Comparison of ENCODE assay signal across 19 cellular contexts in the genomic region with DNA sequence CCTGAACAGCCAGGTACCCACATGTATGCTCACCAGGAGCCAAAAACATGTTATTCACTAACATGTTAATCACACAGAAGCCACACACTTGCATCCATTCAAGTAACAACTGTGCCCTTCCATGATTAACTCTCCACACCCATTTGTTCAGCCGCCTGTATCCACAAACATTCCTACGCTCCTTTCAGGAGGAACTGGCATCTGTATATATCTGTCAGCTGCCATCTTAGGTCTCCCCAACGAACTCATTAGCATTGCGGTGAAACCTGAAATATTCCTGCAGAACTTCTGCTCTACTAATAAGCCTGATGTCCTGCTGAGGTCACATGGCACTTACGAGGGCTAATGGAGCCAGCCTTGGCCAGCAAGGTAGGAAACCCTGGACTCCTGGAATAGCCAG. TPM values are rescaled to one million over a fixed set of nuclear protein-coding genes. Genes with fewer than 3 reads are reported as not detected.
DNase-seq lines count a peak whose midpoint lies in the region; ATAC-seq and TF ChIP-seq lines count a peak whose summit lies in the region.
"Had no signal": no experiment of that assay in that cellular context is flagged by ENCODE, and none has a peak within 500 bp of the region (broad histone marks: within the 10 kb centered on the region; RNA-seq: fewer than 3 reads in every experiment).

No MANE protein-coding gene starts in this region.

- no peak for TF ChIP-seq CTCF in heart left ventricle (IDR thresholded peaks at IDR 0.05)

- peak overlapping the region; percentile 15; the same call in 1 of the 2 replicates for H3K4me3 ChIP-seq in iPS-18c (ENCODE audit: insufficient read depth, low read depth, low read length)
- H3K4me3 ChIP-seq in heart left ventricle = no peak overlapping the region
- H3K4me3 ChIP-seq: BLaER1, GM12878, GM23248, HAP-1 had no signal

- H3K4me1 ChIP-seq in heart left ventricle = no peaks in the 10 kb centered on the region
- H3K4me1 ChIP-seq: BLaER1, HAP-1 had no signal

- intact Hi-C loops in heart left ventricle (cut with DNase I) = no loop called here

- peaks cover 0 to 21% (median 0%) of the 10 kb centered on the region in 9 donors for H3K27me3 ChIP-seq in heart left ventricle
- H3K27me3 ChIP-seq: BLaER1 had no signal

- no peaks in the 10 kb centered on the region for H3K9me3 ChIP-seq in iPS-18c (ENCODE audit: control insufficient read depth, insufficient read depth, low read length)
- H3K9me3 ChIP-seq in heart left ventricle = no peaks in the 10 kb centered on the region
- H3K9me3 ChIP-seq: BLaER1, HAP-1 had no signal

- DNase-seq in left kidney (ENCODE audit: low read depth, low spot score) (peak; percentile 50), retina (no peak), heart left ventricle (no peak), putamen (ENCODE audit: low spot score) (no peak)
- DNase-seq: AML-193; Calu3; CD4-positive, alpha-beta memory T cell; DND-41; EL; GM23248 had no signal

- H3K36me3 ChIP-seq in heart left ventricle = no peaks in the 10 kb centered on the region
- H3K36me3 ChIP-seq: BLaER1, HAP-1 had no signal

- whole genome bisulfite sequencing in heart left ventricle, 4 donors = 79 to 89% (median 86%) methylated on average over 5 of the region's 5 CpGs

- ATAC-seq in HG03045 (IDR thresholded peaks at IDR 0.05; ENCODE audit: unreplicated experiment) (no peak), heart left ventricle (no peak)
- ATAC-seq: GM12878 had no signal

- TF ChIP-seq POLR2A in heart left ventricle (IDR thresholded peaks at IDR 0.05) = no peak

- H3K27ac ChIP-seq in angular gyrus (ENCODE audit: low read depth, low read length) (peak overlapping the region; percentile 19), heart left ventricle (no peak overlapping the region)
- H3K27ac ChIP-seq: BLaER1, GM23248, HL-60 had no signal

RNA-seq across cellular contexts. Expression of a gene that starts 33.0 kb away (rescaled TPM):
- total RNA-seq in heart left ventricle = 1 to 10 TPM in 7 of 9 donors, under 1 TPM in 2; 0.67 to 4.6 (median 2.4) TPM
- 1 to 10 TPM; 2.2 to 3.0 TPM for polyA plus RNA-seq in heart left ventricle
- total RNA-seq: HT1080 had no signal
- polyA plus RNA-seq: CD14-positive monocyte had no signal
